In the genomic region with DNA sequence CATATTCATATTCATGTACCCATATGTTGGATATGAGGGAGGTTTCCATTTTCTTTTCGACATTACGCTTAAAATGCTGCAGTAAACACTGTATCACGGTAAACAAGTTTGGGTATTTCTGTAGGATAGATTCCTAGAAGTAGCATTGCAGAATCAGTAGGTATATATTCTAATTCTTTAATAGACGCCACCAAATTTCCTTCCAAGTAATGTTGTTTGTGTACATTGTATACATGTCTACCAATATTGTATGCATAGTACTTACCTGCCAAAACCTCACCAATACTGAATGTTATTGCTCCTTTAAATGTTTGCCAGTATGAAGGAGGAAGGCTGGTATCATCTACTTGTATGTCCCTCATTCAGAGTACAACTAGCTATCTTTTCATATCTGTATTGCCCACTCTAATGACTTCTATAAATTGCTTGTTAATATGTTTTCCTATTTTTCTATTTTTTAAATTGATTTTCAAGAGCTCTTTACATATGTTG, we compare ENCODE assay signal across 10 cellular contexts. TPM values are rescaled to one million over a fixed set of nuclear protein-coding genes. Genes with fewer than 3 reads are reported as not detected.
"Had no signal": no experiment of that assay in that cellular context is flagged by ENCODE, and none has a peak within 500 bp of the region (broad histone marks: within the 10 kb centered on the region; RNA-seq: fewer than 3 reads in every experiment).

No MANE protein-coding gene starts in this region.

- H3K36me3 ChIP-seq: HAP-1 had no signal

- DNase-seq: GM23248, GOT3, H7, IMR-90, KG1 had no signal

- FAIRE-seq: HTR-8/SVneo, K562 had no signal

- ATAC-seq: HCT116, K562 had no signal

- H3K4me3 ChIP-seq: GM23248, HAP-1, K562 had no signal

- H3K9me3 ChIP-seq: HAP-1 had no signal

- H3K27ac ChIP-seq: GM23248 had no signal

RNA-seq across cellular contexts. Expression of a gene that starts 56.1 kb away (rescaled TPM):
- total RNA-seq: HT-29, IMR-90, K562 had no signal
- polyA plus RNA-seq: IMR-90, K562 had no signal
